Comparison of ENCODE assay signal across 18 cellular contexts in the genomic region with DNA sequence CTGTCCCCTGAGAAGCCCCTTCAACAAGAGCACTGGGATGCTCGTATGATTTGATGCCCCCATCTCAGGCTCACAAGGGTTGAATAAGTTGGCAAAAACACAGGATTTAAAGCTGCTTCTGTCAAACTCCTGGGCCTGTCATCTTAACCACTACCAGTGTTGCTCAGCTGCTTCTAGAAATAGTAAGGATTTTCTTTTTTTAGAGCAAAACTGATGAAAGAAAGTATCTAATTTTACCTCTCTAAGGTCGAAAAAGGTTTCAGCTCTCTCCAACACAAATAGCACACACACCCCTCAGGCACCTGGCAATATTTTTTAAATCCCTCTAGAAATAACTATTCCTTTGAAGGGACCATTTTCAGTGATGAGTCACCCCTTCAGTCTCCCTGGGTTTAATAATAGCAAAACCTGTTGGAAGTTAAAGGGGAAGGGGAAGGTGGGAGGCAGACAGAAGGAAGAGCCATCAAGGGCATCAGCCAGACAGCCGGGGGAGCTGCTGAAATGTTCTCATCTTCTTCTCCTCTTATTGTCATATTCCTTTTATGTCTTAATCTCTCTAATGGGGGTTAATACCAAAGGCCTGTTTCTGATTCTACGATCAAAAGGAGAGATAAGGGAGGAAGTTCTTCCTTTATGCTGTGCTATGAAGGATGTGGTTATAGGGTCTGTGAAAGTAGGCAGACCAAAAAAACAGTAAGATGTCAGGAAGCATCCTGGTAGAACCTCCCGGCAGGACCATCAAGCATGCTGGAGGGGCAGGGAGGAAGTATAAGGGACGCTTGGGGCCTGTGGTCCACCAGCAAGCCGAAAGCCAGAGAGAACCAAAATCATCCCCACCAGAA.
DNase-seq lines count a peak whose midpoint lies in the region; ATAC-seq and FAIRE-seq lines count a peak whose summit lies in the region.
"Had no signal": no experiment of that assay in that cellular context is flagged by ENCODE, and none has a peak within 500 bp of the region (broad histone marks: within the 10 kb centered on the region; RNA-seq: fewer than 3 reads in every experiment).

No MANE protein-coding gene starts in this region.

- ATAC-seq in HG03039 (IDR thresholded peaks at IDR 0.05; ENCODE audit: unreplicated experiment) (peak; percentile 57), HG03045 (IDR thresholded peaks at IDR 0.05; ENCODE audit: unreplicated experiment) (no peak)
- ATAC-seq: K562, upper lobe of right lung had no signal

- peak; percentile 50 for FAIRE-seq in urothelium cell line (lab: Jason Lieb, UNC)
- FAIRE-seq: K562 had no signal

- no peak for DNase-seq in activated T-cell treated with anti-CD3 and anti-CD28 coated beads, Interleukin-2, amount 50 U/mL, for 24 hours
- DNase-seq in activated T-cell treated with anti-CD3 and anti-CD28 coated beads, Interleukin-2, amount 50 U/mL, for 48 hours, result no peak
- peak; percentile 5 for DNase-seq in central memory CD4-positive, alpha-beta T cell
- DNase-seq in urothelium cell line (ENCODE audit: low spot score), result no peak
- no peak for DNase-seq in midbrain (lab: John Stamatoyannopoulos, UW)
- DNase-seq in NCI-H2171 treated with DMSO at 0.1 percent for 48 hours (lab: John Stamatoyannopoulos, UW), result no peak
- DNase-seq: activated CD8-positive, alpha-beta memory T cell treated with anti-CD3 and anti-CD28 coated beads, Interleukin-2, amount 50 U/mL, for 4 hours; activated effector memory CD4-positive, alpha-beta T cell treated with anti-CD3 and anti-CD28 coated beads, Interleukin-2, amount 50 U/mL, for 16 hours; effector CD4-positive, alpha-beta T cell; foreskin melanocyte; mesendoderm; NCI-H69; RPMI8226; upper lobe of right lung had no signal

- H3K27me3 Mint-ChIP-seq in activated T-cell treated with anti-CD3 and anti-CD28 coated beads, Interleukin-2, amount 50 U/mL, for 24 hours, result no peaks in the 10 kb centered on the region

- H3K4me1 Mint-ChIP-seq in activated T-cell treated with anti-CD3 and anti-CD28 coated beads, Interleukin-2, amount 50 U/mL, for 24 hours (ENCODE audit: low read depth), result peaks cover 27% of the 10 kb centered on the region

- H3K27ac Mint-ChIP-seq in activated T-cell treated with anti-CD3 and anti-CD28 coated beads, Interleukin-2, amount 50 U/mL, for 24 hours, result peak overlapping the region; percentile 37

- no peak overlapping the region for H3K4me3 Mint-ChIP-seq in activated T-cell treated with anti-CD3 and anti-CD28 coated beads, Interleukin-2, amount 50 U/mL, for 24 hours
- H3K4me3 Mint-ChIP-seq: brain had no signal

- H3K36me3 Mint-ChIP-seq in activated T-cell treated with anti-CD3 and anti-CD28 coated beads, Interleukin-2, amount 50 U/mL, for 24 hours (ENCODE audit: low read depth), result no peaks in the 10 kb centered on the region
- H3K36me3 Mint-ChIP-seq: brain had no signal

- no peaks in the 10 kb centered on the region for H3K9me3 Mint-ChIP-seq in activated T-cell treated with anti-CD3 and anti-CD28 coated beads, Interleukin-2, amount 50 U/mL, for 24 hours
- H3K9me3 Mint-ChIP-seq: brain had no signal
